Comparison of ENCODE assay signal across 7 cellular contexts in genomic region chr6:57047859-57048258, GRCh38. TPM values are rescaled to one million over a fixed set of nuclear protein-coding genes. Genes with fewer than 3 reads are reported as not detected.
DNase-seq lines count a peak whose midpoint lies in the region; ATAC-seq and TF ChIP-seq lines count a peak whose summit lies in the region.
"Not testable (repeated sequence)": the region's sequence is repeated elsewhere in the genome, so short reads cannot be mapped to it uniquely, and the experiment has no call there.

No MANE protein-coding gene starts in this region.

- H3K79me2 ChIP-seq in DOHH2 (ENCODE audit: control insufficient read depth, low read length) (peaks cover 39% of the 10 kb centered on the region), SU-DHL-6 (ENCODE audit: insufficient read depth, low read length) (peaks cover 41% of the 10 kb centered on the region)

- not testable (repeated sequence) for H3K4ac ChIP-seq in IMR-90 (ENCODE audit: low read depth, low read length)

- H2AK5ac ChIP-seq in IMR-90 (ENCODE audit: low read depth, low read length), result not testable (repeated sequence)

- H3K4me1 ChIP-seq in DOHH2 (ENCODE audit: control insufficient read depth, low read length) (peaks cover 27% of the 10 kb centered on the region), neuron (ENCODE audit: insufficient read depth, low read length) (peaks cover 16% of the 10 kb centered on the region)
- not testable (repeated sequence) for H3K4me1 ChIP-seq in IMR-90 (ENCODE audit: control insufficient read depth, insufficient read depth, low read length); iPS-18a (ENCODE audit: control insufficient read depth, low read depth, low read length)

- BruUV-seq in IMR-90 (replicated peaks; lab: Mats Ljungman, UMichigan), result TSS peak; percentile 36

- TF ChIP-seq RAD21 in IMR-90 (IDR thresholded peaks at IDR 0.05; ENCODE audit: low read length), result not testable (repeated sequence)

- H3K18ac ChIP-seq in IMR-90 (ENCODE audit: low read depth, low read length), result not testable (repeated sequence)

- intact Hi-C loops in IMR-90 (cut with micrococcal nuclease), result loop anchor here (5.0 kb wide), 1 partner anchor 124 kb away; the partner anchor contains the start of gene BAG2
- intact Hi-C loops in dendritic cell treated with granulocyte-macrophage colony-stimulating factor and Interleukin-4, amounts not matched to agents 40 ng/mL and 50 ng/mL, for 4 days (cut with micrococcal nuclease), result not testable (repeated sequence)

- H2AK9ac ChIP-seq in IMR-90 (replicated peaks; ENCODE audit: low read depth, low read length, poor library complexity), result not testable (repeated sequence)

- not testable (repeated sequence) for H4K91ac ChIP-seq in IMR-90 (ENCODE audit: insufficient read depth, low read depth, low read length)

- peaks cover 46% of the 10 kb centered on the region for H3K36me3 ChIP-seq in DOHH2 (ENCODE audit: control insufficient read depth, low read length)
- peaks cover 15% of the 10 kb centered on the region for H3K36me3 ChIP-seq in IMR-90 (ENCODE audit: control insufficient read depth, insufficient read depth, low read length)
- peaks cover 39% of the 10 kb centered on the region for H3K36me3 ChIP-seq in SU-DHL-6 (ENCODE audit: low read length)
- H3K36me3 ChIP-seq in iPS-18a (ENCODE audit: control insufficient read depth, low read depth, low read length), result peaks cover 29% of the 10 kb centered on the region
- H3K36me3 ChIP-seq in neuron (ENCODE audit: insufficient read depth, low read length), result peaks cover 46% of the 10 kb centered on the region

- H2BK15ac ChIP-seq in IMR-90 (ENCODE audit: low read depth, low read length), result not testable (repeated sequence)

- not testable (repeated sequence) for H3K56ac ChIP-seq in IMR-90 (ENCODE audit: extremely low read depth, insufficient read depth, low read length)

- not testable (repeated sequence) for H3K27me3 ChIP-seq in DOHH2 (ENCODE audit: control insufficient read depth, low read length); IMR-90 (ENCODE audit: control insufficient read depth, insufficient read depth, low read length); SU-DHL-6 (ENCODE audit: low read length); iPS-18a (ENCODE audit: control insufficient read depth, insufficient read depth, low read length); neuron (ENCODE audit: insufficient read depth, low read length)

- peak overlapping the region; percentile 74 for H3K4me2 ChIP-seq in DOHH2 (ENCODE audit: low read length)
- peak overlapping the region; percentile 61 for H3K4me2 ChIP-seq in IMR-90 (ENCODE audit: low read depth, low read length)
- peak overlapping the region; percentile 67 for H3K4me2 ChIP-seq in SU-DHL-6 (ENCODE audit: low read depth, low read length, poor library complexity, severe bottlenecking)

- H3K9ac ChIP-seq in IMR-90 (ENCODE audit: low read depth, low read length), result peak overlapping the region; percentile 73
- peak overlapping the region; percentile 31 for H3K9ac ChIP-seq in SU-DHL-6 (ENCODE audit: low read length)
- not testable (repeated sequence) for H3K9ac ChIP-seq in iPS-18a (ENCODE audit: low read length)

- TF ChIP-seq CTCF in DOHH2 (IDR thresholded peaks at IDR 0.05; ENCODE audit: low read depth, low read length, poor library complexity, severe bottlenecking); IMR-90 (conservative IDR thresholded peaks at IDR 0.05; ENCODE audit: low read depth, low read length); SU-DHL-6 (IDR thresholded peaks at IDR 0.05; ENCODE audit: insufficient read depth, low read length, poor library complexity, severe bottlenecking): not testable (repeated sequence)

- H3K4me1 Mint-ChIP-seq in activated T-helper 17 cell treated with anti-CD3 and anti-CD28 coated beads, Interleukin-2, amount 50 U/mL, for 72 hours, result peaks cover 14% of the 10 kb centered on the region
- H3K4me1 Mint-ChIP-seq in dendritic cell treated with granulocyte-macrophage colony-stimulating factor and Interleukin-4, amounts not matched to agents 40 ng/mL and 50 ng/mL, for 4 days (ENCODE audit: low read depth), result peaks cover 18% of the 10 kb centered on the region

- H3K27ac ChIP-seq in DOHH2 (ENCODE audit: low read depth, low read length); iPS-18a (ENCODE audit: low read length): not testable (repeated sequence)
- H3K27ac ChIP-seq in IMR-90 (ENCODE audit: insufficient read depth, low read length) (peak overlapping the region; percentile 47; the same call in 1 of the 2 replicates), SU-DHL-6 (ENCODE audit: low read depth, low read length) (0 out of 2 replicates have a peak overlapping the region, but pooled peaks have one; percentile 3)

- not testable (repeated sequence) for H3K9me2 ChIP-seq in DOHH2 (replicated peaks; ENCODE audit: control insufficient read depth, low read length); SU-DHL-6 (replicated peaks; ENCODE audit: insufficient read depth, low read length)

- ATAC-seq in IMR-90 (ENCODE audit: low read depth); activated T-helper 17 cell treated with anti-CD3 and anti-CD28 coated beads, Interleukin-2, amount 50 U/mL, for 72 hours (replicated peaks): not testable (repeated sequence)

- peaks cover 17 to 28% of the 10 kb centered on the region in 2 experiments for H3K79me1 ChIP-seq in IMR-90 (ENCODE audit: low read depth in 1 of 2, low read length in 2 of 2)

- not testable (repeated sequence) for DNase-seq in IMR-90

- H3K23ac ChIP-seq in IMR-90 (ENCODE audit: low read depth, low read length), result peak overlapping the region; percentile 76; the same call in 1 of the 2 replicates

- H3K36me3 Mint-ChIP-seq in activated T-helper 17 cell treated with anti-CD3 and anti-CD28 coated beads, Interleukin-2, amount 50 U/mL, for 72 hours (ENCODE audit: low read depth), result peaks cover 51% of the 10 kb centered on the region
- H3K36me3 Mint-ChIP-seq in dendritic cell treated with granulocyte-macrophage colony-stimulating factor and Interleukin-4, amounts not matched to agents 40 ng/mL and 50 ng/mL, for 4 days (ENCODE audit: low read depth), result peaks cover 49% of the 10 kb centered on the region

- dilution Hi-C loops in IMR-90 (cut with HindIII; ENCODE audit: low sequenced_read_pairs, unreplicated experiment), result not testable (repeated sequence)

- in situ Hi-C loops in IMR-90 (cut with MboI; ENCODE audit: low sequenced_read_pairs), result not testable (repeated sequence)

- H2BK120ac ChIP-seq in IMR-90 (ENCODE audit: low read depth, low read length), result not testable (repeated sequence)

- TF ChIP-seq POLR2A in IMR-90 (IDR thresholded peaks at IDR 0.05; ENCODE audit: low read depth, low read length), result not testable (repeated sequence)

- H3F3A ChIP-seq in DOHH2 (ENCODE audit: control insufficient read depth, insufficient read depth), result not testable (repeated sequence)
- H3F3A ChIP-seq in SU-DHL-6 (ENCODE audit: insufficient read depth), result peaks cover 14% of the 10 kb centered on the region; the same call in 1 of the 2 replicates

- not testable (repeated sequence) for H2AFZ ChIP-seq in IMR-90 (replicated peaks; ENCODE audit: low read length, poor library complexity); SU-DHL-6 (ENCODE audit: low read depth, low read length, severe bottlenecking); neuron (ENCODE audit: low read depth, low read length)

- 100% methylated on average over 2 of the region's 6 CpGs; no CpG with 5 or more reads in 1 of the 2 experiments for WGBS in IMR-90 (ENCODE audit: extremely low coverage in 2 of 2, insufficient read length in 1 of 2), 2 experiments

- CTCF ChIA-PET in IMR-90 (lab: Yijun Ruan, JAX), result not testable (repeated sequence)

- not testable (repeated sequence) for H3K9me3 Mint-ChIP-seq in activated T-helper 17 cell treated with anti-CD3 and anti-CD28 coated beads, Interleukin-2, amount 50 U/mL, for 72 hours; dendritic cell treated with granulocyte-macrophage colony-stimulating factor and Interleukin-4, amounts not matched to agents 40 ng/mL and 50 ng/mL, for 4 days

- peak overlapping the region; percentile 63 for H3K4me3 ChIP-seq in DOHH2 (ENCODE audit: low read length)
- H3K4me3 ChIP-seq in IMR-90 (ENCODE audit: insufficient read depth, low read depth, low read length), result peak overlapping the region; percentile 23
- peak overlapping the region; percentile 55 for H3K4me3 ChIP-seq in SU-DHL-6 (ENCODE audit: insufficient read depth, low read length, poor library complexity, severe bottlenecking)
- H3K4me3 ChIP-seq in iPS-18a (ENCODE audit: low read length), result peak overlapping the region; percentile 14
- H3K4me3 ChIP-seq in neuron (ENCODE audit: low read length), result peak overlapping the region; percentile 50

- peak overlapping the region; percentile 60 for H2BK5ac ChIP-seq in IMR-90 (ENCODE audit: low read depth, low read length, poor library complexity, severe bottlenecking)

- POLR2A ChIA-PET in IMR-90 (lab: Charles Lee; ENCODE audit: unreplicated experiment), result not testable (repeated sequence)

- not testable (repeated sequence) for H2BK20ac ChIP-seq in IMR-90 (ENCODE audit: low read depth, low read length)

- not testable (repeated sequence) for H3K9me1 ChIP-seq in IMR-90 (ENCODE audit: insufficient read depth, low read length)

- peaks cover 15% of the 10 kb centered on the region; the same call in 1 of the 2 replicates for H4K20me1 ChIP-seq in DOHH2 (ENCODE audit: control insufficient read depth, insufficient read depth, low read depth, low read length)
- H4K20me1 ChIP-seq in IMR-90 (ENCODE audit: insufficient read depth, low read length); SU-DHL-6 (ENCODE audit: low read depth, low read length): not testable (repeated sequence)

- peak overlapping the region; percentile 84 for H3K27ac Mint-ChIP-seq in activated T-helper 17 cell treated with anti-CD3 and anti-CD28 coated beads, Interleukin-2, amount 50 U/mL, for 72 hours
- H3K27ac Mint-ChIP-seq in dendritic cell treated with granulocyte-macrophage colony-stimulating factor and Interleukin-4, amounts not matched to agents 40 ng/mL and 50 ng/mL, for 4 days, result not testable (repeated sequence)

- not testable (repeated sequence) for H3K27me3 Mint-ChIP-seq in activated T-helper 17 cell treated with anti-CD3 and anti-CD28 coated beads, Interleukin-2, amount 50 U/mL, for 72 hours; dendritic cell treated with granulocyte-macrophage colony-stimulating factor and Interleukin-4, amounts not matched to agents 40 ng/mL and 50 ng/mL, for 4 days

- H4K8ac ChIP-seq in IMR-90 (ENCODE audit: low read depth in 2 of 2, low read length in 2 of 2), result not testable (repeated sequence)

- H3K4me3 Mint-ChIP-seq in activated T-helper 17 cell treated with anti-CD3 and anti-CD28 coated beads, Interleukin-2, amount 50 U/mL, for 72 hours, result peak overlapping the region; percentile 86
- H3K4me3 Mint-ChIP-seq in dendritic cell treated with granulocyte-macrophage colony-stimulating factor and Interleukin-4, amounts not matched to agents 40 ng/mL and 50 ng/mL, for 4 days, result peak overlapping the region; percentile 46

- H3K9me3 ChIP-seq in DOHH2 (ENCODE audit: control insufficient read depth, insufficient read depth, low read length); IMR-90 (ENCODE audit: control insufficient read depth, insufficient read depth, low read length); SU-DHL-6 (ENCODE audit: insufficient read depth, low read length); iPS-18a (ENCODE audit: control insufficient read depth, low read depth, low read length); neuron (ENCODE audit: low read length): not testable (repeated sequence)

- not testable (repeated sequence) for H4K5ac ChIP-seq in IMR-90 (ENCODE audit: low read depth, low read length)

- H3K14ac ChIP-seq in IMR-90 (replicated peaks; ENCODE audit: low read depth, low read length), result not testable (repeated sequence)

RNA-seq across cellular contexts. Expression of gene KIAA1586, which starts 1.4 kb away (rescaled TPM):
- 3.8 and 15.0 TPM in 2 replicates for total RNA-seq in IMR-90 (2012; rRNA removed)
- 3.5 and 3.6 TPM in 2 replicates for polyA plus RNA-seq in IMR-90 (2012; rRNA removed)
- 0.28 and 0.32 TPM in 2 replicates for polyA plus RNA-seq in IMR-90 (2012; cell fraction: cytosol; rRNA removed)
- polyA plus RNA-seq in IMR-90 (2012; cell fraction: nucleus; rRNA removed; ENCODE audit: low replicate concordance), result 0.15 and 2.2 TPM in 2 replicates
- 10 to 100 TPM; 13.9 to 18.3 TPM for total RNA-seq in activated T-helper 17 cell treated with anti-CD3 and anti-CD28 coated beads, Interleukin-2, amount 50 U/mL, for 72 hours

RNA-seq across cellular contexts. Expression of gene ZNF451, which starts 42.1 kb away (rescaled TPM):
- 48.6 and 63.0 TPM in 2 replicates for total RNA-seq in IMR-90 (2012; rRNA removed)
- polyA plus RNA-seq in IMR-90 (2012; rRNA removed), result 8.0 and 10.0 TPM in 2 replicates
- 1.4 and 2.3 TPM in 2 replicates for polyA plus RNA-seq in IMR-90 (2012; cell fraction: cytosol; rRNA removed)
- 2.6 and 27.7 TPM in 2 replicates for polyA plus RNA-seq in IMR-90 (2012; cell fraction: nucleus; rRNA removed; ENCODE audit: low replicate concordance)
- 10 to 100 TPM; 58.8 to 65.7 TPM for total RNA-seq in activated T-helper 17 cell treated with anti-CD3 and anti-CD28 coated beads, Interleukin-2, amount 50 U/mL, for 72 hours
